8 cellular contexts compared by ENCODE assay signal in genomic region chr4:37976991-37977470, GRCh38. TPM values are rescaled to one million over a fixed set of nuclear protein-coding genes. Genes with fewer than 3 reads are reported as not detected.
DNase-seq lines count a peak whose midpoint lies in the region; ATAC-seq and TF ChIP-seq lines count a peak whose summit lies in the region.

No MANE protein-coding gene starts in this region.

- no peaks in the 10 kb centered on the region for H3K9me3 ChIP-seq in duodenal mucosa (ENCODE audit: control insufficient read depth in 1 of 2, low read length in 2 of 2)

- POLR2A ChIA-PET in AG04449 (lab: Yijun Ruan, JAX): no interaction called here
- POLR2A ChIA-PET in activated CD4-positive, alpha-beta memory T cell treated with anti-CD3 and anti-CD28 coated beads, Interleukin-2, amount 10 ng/mL, durations not matched to agents 7 days and 5 days (lab: Charles Lee): interaction anchor here (0.7 to 3.9 kb wide), 8 partner anchors 15 to 380 kb away, joined by 3 to 24 read pairs (median 4); partner anchors contain the start of genes PGM2 and TBC1D1

- H3K27ac ChIP-seq in duodenal mucosa (ENCODE audit: low read depth, low read length): peak overlapping the region; percentile 95

- H3K4me1 Mint-ChIP-seq in activated CD4-positive, alpha-beta memory T cell treated with anti-CD3 and anti-CD28 coated beads, Interleukin-2, amount 10 ng/mL, durations not matched to agents 7 days and 5 days: peaks cover 26% of the 10 kb centered on the region

- DNase-seq in AG04449 (ENCODE audit: low read depth, low spot score): no peak
- DNase-seq in NCI-H526 treated with DMSO at 0.1 percent for 48 hours (lab: John Stamatoyannopoulos, UW): peak; percentile 24
- DNase-seq in activated CD4-positive, alpha-beta memory T cell treated with anti-CD3 and anti-CD28 coated beads, Interleukin-2, amount 10 ng/mL, durations not matched to agents 7 days and 5 days: peak; percentile 75
- DNase-seq in lung microvascular endothelial cell (ENCODE audit: low read depth in 2 of 2): peak; percentile 71 to 85
- DNase-seq in stimulated activated CD8-positive, alpha-beta memory T cell treated with anti-CD3 and anti-CD28 coated beads, Interleukin-12 subunit alpha, Interleukin-12 subunit beta, amount 100 ng/mL, for 1 hour (ENCODE audit: low read depth): peak; percentile 60

- H3K4me3 Mint-ChIP-seq in activated CD4-positive, alpha-beta memory T cell treated with anti-CD3 and anti-CD28 coated beads, Interleukin-2, amount 10 ng/mL, durations not matched to agents 7 days and 5 days: peak overlapping the region; percentile 77

- no peaks in the 10 kb centered on the region for H3K36me3 Mint-ChIP-seq in activated CD4-positive, alpha-beta memory T cell treated with anti-CD3 and anti-CD28 coated beads, Interleukin-2, amount 10 ng/mL, durations not matched to agents 7 days and 5 days (ENCODE audit: low read depth)

- peak overlapping the region; percentile 60 to 64 for H3K9ac ChIP-seq in duodenal mucosa (ENCODE audit: low read depth in 1 of 2, low read length in 2 of 2)

- peak overlapping the region; percentile 66 for H3K4me3 ChIP-seq in AG04449 (ENCODE audit: low read depth, low read length)
- peak overlapping the region; percentile 65 to 80 for H3K4me3 ChIP-seq in duodenal mucosa (ENCODE audit: low read depth in 1 of 2, low read length in 2 of 2)

- H3K4me1 ChIP-seq in duodenal mucosa (ENCODE audit: control insufficient read depth in 1 of 2, insufficient read depth in 2 of 2, low read length in 2 of 2): peaks cover 18 to 30% of the 10 kb centered on the region in 2 donors

- no peaks in the 10 kb centered on the region for H3K36me3 ChIP-seq in duodenal mucosa (ENCODE audit: control insufficient read depth in 1 of 2, insufficient read depth in 2 of 2, low read length in 2 of 2)

- H3K27me3 Mint-ChIP-seq in activated CD4-positive, alpha-beta memory T cell treated with anti-CD3 and anti-CD28 coated beads, Interleukin-2, amount 10 ng/mL, durations not matched to agents 7 days and 5 days: no peaks in the 10 kb centered on the region

- peak; percentile 16 for TF ChIP-seq CTCF in AG04449 (IDR thresholded peaks at IDR 0.05; ENCODE audit: insufficient read depth, low read length, missing control alignments)

- H3K27me3 ChIP-seq in duodenal mucosa (ENCODE audit: control insufficient read depth in 1 of 2, insufficient read depth in 2 of 2, low read length in 2 of 2): no peaks in the 10 kb centered on the region

- no peaks in the 10 kb centered on the region for H3K9me3 Mint-ChIP-seq in activated CD4-positive, alpha-beta memory T cell treated with anti-CD3 and anti-CD28 coated beads, Interleukin-2, amount 10 ng/mL, durations not matched to agents 7 days and 5 days

- H3K27ac Mint-ChIP-seq in activated CD4-positive, alpha-beta memory T cell treated with anti-CD3 and anti-CD28 coated beads, Interleukin-2, amount 10 ng/mL, durations not matched to agents 7 days and 5 days: no peak overlapping the region

- ATAC-seq in GM18870 (IDR thresholded peaks at IDR 0.05; ENCODE audit: unreplicated experiment) (peak; percentile 30), HG03108 (IDR thresholded peaks at IDR 0.05; ENCODE audit: unreplicated experiment) (peak; percentile 68)

- CTCF ChIA-PET in AG04449 (lab: Yijun Ruan, JAX): interaction anchor here (0.6 to 2.4 kb wide), 7 partner anchors 8 to 376 kb away, joined by 3 to 8 read pairs (median 3); no protein-coding TSS in a partner anchor
- CTCF ChIA-PET in activated CD4-positive, alpha-beta memory T cell treated with anti-CD3 and anti-CD28 coated beads, Interleukin-2, amount 10 ng/mL, durations not matched to agents 7 days and 5 days (lab: Charles Lee): interaction anchor here (1.0 to 1.8 kb wide), 6 partner anchors 9 to 375 kb away, joined by 3 to 6 read pairs (median 4); no protein-coding TSS in a partner anchor

RNA-seq across cellular contexts. Expression of gene PTTG2, which starts 16.8 kb away (rescaled TPM):
- total RNA-seq in activated CD4-positive, alpha-beta memory T cell treated with anti-CD3 and anti-CD28 coated beads, Interleukin-2, amount 10 ng/mL, durations not matched to agents 7 days and 5 days: under 1 TPM; 0.86 to 0.90 TPM
- not detected in 2 replicates for total RNA-seq in lung microvascular endothelial cell
